ENCODE assay signal across 1 cellular context in genomic region chr12:128795530-128796361, GRCh38.
TF ChIP-seq lines count a peak whose summit lies in the region.

No MANE protein-coding gene starts in this region.

TF ChIP-seq in GM12878, 131 proteins besides CTCF, POLR2A, EP300 and RAD21:
- TF ChIP-seq ZNF592 (IDR thresholded peaks at IDR 0.05) = 0 out of 2 replicates have a peak, but pooled peaks have one; percentile 10
- 0 out of 2 replicates have a peak, but pooled peaks have one; percentile 11 for TF ChIP-seq DPF2 (IDR thresholded peaks at IDR 0.05)
- no peak for TF ChIP-seq USF2 (IDR thresholded peaks at IDR 0.05; ENCODE audit: borderline replicate concordance, low read depth, low read length)
- TF ChIP-seq ESRRA (IDR thresholded peaks at IDR 0.05; ENCODE audit: low read length) = no peak
- TF ChIP-seq BHLHE40 (IDR thresholded peaks at IDR 0.05; ENCODE audit: borderline replicate concordance in 1 of 2, low read depth in 2 of 2, low read length in 1 of 2) = peak; percentile 88 to 93
- TF ChIP-seq BACH1 (IDR thresholded peaks at IDR 0.05; ENCODE audit: borderline replicate concordance) = 0 out of 2 replicates have a peak, but pooled peaks have one; percentile 15
- 0 out of 3 replicates have a peak, but pooled peaks have one; percentile 23 for TF ChIP-seq POU2F2 (IDR thresholded peaks at IDR 0.05; ENCODE audit: borderline replicate concordance, low read depth, low read length)
- TF ChIP-seq NR2C1 (IDR thresholded peaks at IDR 0.05) = 0 out of 2 replicates have a peak, but pooled peaks have one; percentile 14
- TF ChIP-seq MAX (IDR thresholded peaks at IDR 0.05; ENCODE audit: low read depth, low read length) = peak; percentile 76; the same call in 1 of the 2 replicates
- no peak for TF ChIP-seq SRF (IDR thresholded peaks at IDR 0.05; ENCODE audit: low read depth in 2 of 2, low read length in 2 of 2)
- TF ChIP-seq SPI1 (IDR thresholded peaks at IDR 0.05; ENCODE audit: borderline replicate concordance, insufficient read depth, low read depth, low read length) = peak; percentile 79
- TF ChIP-seq TCF3 (IDR thresholded peaks at IDR 0.05; ENCODE audit: borderline replicate concordance, insufficient read depth, low read depth, low read length) = 0 out of 2 replicates have a peak, but pooled peaks have one; percentile 45
- no peak for TF ChIP-seq SIX5 (IDR thresholded peaks at IDR 0.05; ENCODE audit: low read depth, low read length, severe bottlenecking)
- TF ChIP-seq POLR2AphosphoS5 (IDR thresholded peaks at IDR 0.05; ENCODE audit: low read length) = peak; percentile 71; the same call in 1 of the 2 replicates
- TF ChIP-seq HDGF (IDR thresholded peaks at IDR 0.05) = peak; percentile 23; the same call in 1 of the 2 replicates
- TF ChIP-seq TCF12 (IDR thresholded peaks at IDR 0.05; ENCODE audit: low read depth, low read length) = 0 out of 2 replicates have a peak, but pooled peaks have one; percentile 37
